Comparison of ENCODE assay signal across 8 cellular contexts in genomic region chr7:66995045-66995776, GRCh38. TPM values are rescaled to one million over a fixed set of nuclear protein-coding genes. Genes with fewer than 3 reads are reported as not detected.
DNase-seq lines count a peak whose midpoint lies in the region; ATAC-seq and TF ChIP-seq lines count a peak whose summit lies in the region.
"Not testable (repeated sequence)": the region's sequence is repeated elsewhere in the genome, so short reads cannot be mapped to it uniquely, and the experiment has no call there.

TSS of gene SBDS (minus strand) at chr7:66995586. CDS start at chr7:66995417, 169 bp downstream.

- H3K27ac Mint-ChIP-seq in T-helper 17 cell = peak within 1 kb of the TSS; percentile 98
- H3K27ac Mint-ChIP-seq in progenitor cell of endocrine pancreas = peak within 1 kb of the TSS; percentile 100

- H3K4me1 Mint-ChIP-seq in T-helper 17 cell = peaks cover 22% of the 10 kb centered on the region
- H3K4me1 Mint-ChIP-seq in progenitor cell of endocrine pancreas (ENCODE audit: low read depth) = not testable (repeated sequence)

- not testable (repeated sequence) for H3K36me3 Mint-ChIP-seq in T-helper 17 cell (ENCODE audit: low read depth); progenitor cell of endocrine pancreas (ENCODE audit: insufficient read depth)

- intact Hi-C loops in left ventricle myocardium inferior (cut with micrococcal nuclease) = not testable (repeated sequence)

- not testable (repeated sequence) for H3K27me3 ChIP-seq in left ventricle myocardium inferior (ENCODE audit: low read depth)

- in situ Hi-C loops in GM13977 (cut with MboI; ENCODE audit: low pct_unique_long_range_greater_than_20kb, low sequenced_read_pairs, unreplicated experiment) = not testable (repeated sequence)

- not testable (repeated sequence) for H3K9me3 Mint-ChIP-seq in progenitor cell of endocrine pancreas (ENCODE audit: low read depth)

- DNase-seq in GM13977 (ENCODE audit: low spot score) (peak; percentile 68), NCI-H1694 treated with DMSO at 0.1 percent for 48 hours (lab: John Stamatoyannopoulos, UW) (peak; percentile 97), T-helper 17 cell (peak; percentile 76 to 88 (median 86)), amygdala (lab: John Stamatoyannopoulos, UW) (peak; percentile 23 to 98 (median 90)), left ventricle myocardium inferior (peak; percentile 92), progenitor cell of endocrine pancreas (ENCODE audit: low spot score, unreplicated experiment) (peak; percentile 92), ureter (ENCODE audit: low spot score) (peak; percentile 96)

- not testable (repeated sequence) for H3K9me3 ChIP-seq in T-helper 17 cell (ENCODE audit: control insufficient read depth, low read length, poor library complexity, severe bottlenecking); left ventricle myocardium inferior (replicated peaks)

- H3K36me3 ChIP-seq in left ventricle myocardium inferior = peaks cover 45% of the 10 kb centered on the region

- H3K4me3 Mint-ChIP-seq in T-helper 17 cell (peak within 1 kb of the TSS; percentile 99), progenitor cell of endocrine pancreas (ENCODE audit: low read depth) (peak within 1 kb of the TSS; percentile 99)

- ATAC-seq in HG02885 (IDR thresholded peaks at IDR 0.05; ENCODE audit: poor library complexity, unreplicated experiment) = peak; percentile 68
- peak; percentile 62 for ATAC-seq in T-helper 17 cell

- peak within 1 kb of the TSS; percentile 89 for H3K4me3 ChIP-seq in left ventricle myocardium inferior

- not testable (repeated sequence) for H3K27me3 Mint-ChIP-seq in T-helper 17 cell, progenitor cell of endocrine pancreas

- peak within 1 kb of the TSS; percentile 99 for H3K27ac ChIP-seq in left ventricle myocardium inferior (replicated peaks)

- peak; percentile 18 for TF ChIP-seq CTCF in GM13977 (IDR thresholded peaks at IDR 0.05; ENCODE audit: extremely low read depth, insufficient read depth, missing control alignments)
- TF ChIP-seq CTCF in left ventricle myocardium inferior (IDR thresholded peaks at IDR 0.05; ENCODE audit: borderline replicate concordance); progenitor cell of endocrine pancreas (IDR thresholded peaks at IDR 0.05; ENCODE audit: unreplicated experiment): not testable (repeated sequence)

- H3K4me1 ChIP-seq in left ventricle myocardium inferior = peaks cover 47% of the 10 kb centered on the region

RNA-seq across cellular contexts. Expression of gene SBDS, which starts in this region (rescaled TPM):
- 100 to 1,000 TPM; 270 to 323 TPM for total RNA-seq in T-helper 17 cell
- total RNA-seq in left ventricle myocardium inferior = 211 TPM
- 31.8 and 32.0 TPM in 2 replicates for total RNA-seq in progenitor cell of endocrine pancreas
- 123 TPM for total RNA-seq in ureter

Comparison
In these comparisons a context has a peak if more than half of its experiments do, and no peak if none do; other contexts are left out.
1. Peak in every context shown above with its lines: DNase-seq, ATAC-seq, H3K4me3 ChIP-seq and H3K27ac ChIP-seq.